Comparison of ENCODE assay signal across 17 cellular contexts in genomic region chr7:54802841-54803240, GRCh38. TPM values are rescaled to one million over a fixed set of nuclear protein-coding genes. Genes with fewer than 3 reads are reported as not detected.
DNase-seq lines count a peak whose midpoint lies in the region; ATAC-seq and TF ChIP-seq lines count a peak whose summit lies in the region.
"Had no signal": no experiment of that assay in that cellular context is flagged by ENCODE, and none has a peak within 500 bp of the region (broad histone marks: within the 10 kb centered on the region; RNA-seq: fewer than 3 reads in every experiment).

No MANE protein-coding gene starts in this region.

- DNase-seq in left cardiac atrium (no peak), Right ventricle myocardium inferior (ENCODE audit: missing footprints) (no peak), RWPE1 (ENCODE audit: low spot score) (peak; percentile 56), kidney glomerular epithelial cell (lab: John Stamatoyannopoulos, UW) (peak; percentile 12), glomerular visceral epithelial cell (ENCODE audit: extremely low spot score) (no peak)
- DNase-seq: activated CD8-positive, alpha-beta memory T cell treated with anti-CD3 and anti-CD28 coated beads, Interleukin-2, amount 50 U/mL, for 4 hours; DND-41; HCEC 1CT; NCI-H2171 treated with DMSO at 0.1 percent for 48 hours; stimulated activated naive CD8-positive, alpha-beta T cell treated with anti-CD3 and anti-CD28 coated beads, Interleukin-15, Interleukin-2, amounts not matched to agents 100 U/mL and 50 U/mL, for 24 hours had no signal

- no peak overlapping the region for H3K27ac ChIP-seq in RWPE1
- H3K27ac ChIP-seq: hepatocyte, HL-60, parathyroid adenoma had no signal

- ATAC-seq in left cardiac atrium (peak; percentile 50 to 87), Right ventricle myocardium inferior (no peak), HG02588 (IDR thresholded peaks at IDR 0.05; ENCODE audit: unreplicated experiment) (peak; percentile 66), GM19351 (IDR thresholded peaks at IDR 0.05; ENCODE audit: unreplicated experiment) (no peak), GM19395 (IDR thresholded peaks at IDR 0.05; ENCODE audit: unreplicated experiment) (no peak)
- ATAC-seq: Panc1; stimulated activated naive CD8-positive, alpha-beta T cell treated with anti-CD3 and anti-CD28 coated beads, Interleukin-15, Interleukin-2, amounts not matched to agents 100 U/mL and 50 U/mL, for 24 hours had no signal

- CTCF ChIA-PET in RWPE1 (lab: Yijun Ruan, JAX): interaction anchor here (1.4 kb wide), 1 partner anchor 452 kb away, joined by 3 read pairs; no protein-coding TSS in a partner anchor

- POLR2A ChIA-PET in RWPE1 (lab: Yijun Ruan, JAX; ENCODE audit: low non-redundant PET): no interaction called here

- intact Hi-C loops in left cardiac atrium (cut with DNase I) (no loop called here), Right ventricle myocardium inferior (cut with DNase I) (no loop called here)

- TF ChIP-seq CTCF in RWPE1 (conservative IDR thresholded peaks at IDR 0.05; ENCODE audit: low read depth): no peak

RNA-seq across cellular contexts. Expression of gene SEC61G, which starts 43.8 kb away (rescaled TPM):
- total RNA-seq in left cardiac atrium (100 to 1,000 TPM; 105 to 142 TPM), Right ventricle myocardium inferior (103 TPM)

Comparison
In these comparisons a context has a peak if more than half of its experiments do, and no peak if none do; other contexts are left out.
1. ATAC-seq: peak in left cardiac atrium (2 of 2) and HG02588 (single experiment); none in Right ventricle myocardium inferior (single experiment), GM19351 (single experiment) and GM19395 (single experiment).
2. DNase-seq: peak in RWPE1 (single experiment) and kidney glomerular epithelial cell (single experiment); none in left cardiac atrium (single experiment), Right ventricle myocardium inferior (single experiment) and glomerular visceral epithelial cell (single experiment).